8 cellular contexts compared by ENCODE assay signal in the genomic region with DNA sequence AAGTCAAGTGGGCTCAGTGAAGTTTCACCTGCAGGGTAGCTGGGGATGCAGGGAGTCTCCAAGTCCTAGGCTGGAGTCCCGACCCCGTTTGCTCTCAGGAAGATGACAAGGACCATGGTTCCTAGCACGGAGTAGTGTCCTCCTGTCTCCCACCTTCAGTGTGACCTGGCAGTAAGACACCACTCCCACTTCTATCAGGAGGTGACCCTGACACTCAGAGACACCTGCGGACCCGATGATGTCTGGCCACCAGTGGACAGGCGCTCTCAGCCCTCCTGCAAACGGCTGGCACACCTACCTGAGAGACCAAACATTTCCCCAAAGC. TPM values are rescaled to one million over a fixed set of nuclear protein-coding genes. Genes with fewer than 3 reads are reported as not detected.
DNase-seq lines count a peak whose midpoint lies in the region; ATAC-seq and TF ChIP-seq lines count a peak whose summit lies in the region.

No MANE protein-coding gene starts in this region.

- H3K4me1 ChIP-seq in BLaER1 (peaks cover 52% of the 10 kb centered on the region), IMR-90 (ENCODE audit: control insufficient read depth, insufficient read depth, low read length) (peaks cover 12% of the 10 kb centered on the region), muscle layer of duodenum (ENCODE audit: control insufficient read depth in 1 of 2, insufficient read depth in 2 of 2, low read length in 2 of 2) (peaks cover 0 to 27% of the 10 kb centered on the region in 2 donors)

- H3K9ac ChIP-seq in BLaER1 = peak overlapping the region; percentile 94
- H3K9ac ChIP-seq in IMR-90 (ENCODE audit: low read depth, low read length) = peak overlapping the region; percentile 78

- H3K4ac ChIP-seq in IMR-90 (ENCODE audit: low read depth, low read length) = peak overlapping the region; percentile 74

- peak overlapping the region; percentile 89 for H3K14ac ChIP-seq in IMR-90 (replicated peaks; ENCODE audit: low read depth, low read length)

- H3K4me3 ChIP-seq in BLaER1 = peak overlapping the region; percentile 89
- H3K4me3 ChIP-seq in IMR-90 (ENCODE audit: insufficient read depth, low read depth, low read length) = peak overlapping the region; percentile 99
- peak overlapping the region; percentile 89 to 97 for H3K4me3 ChIP-seq in muscle layer of duodenum (ENCODE audit: low read depth in 1 of 2, low read length in 2 of 2)

- ATAC-seq in IMR-90 (ENCODE audit: low read depth) (no peak), GM21447 (IDR thresholded peaks at IDR 0.05; ENCODE audit: unreplicated experiment) (no peak), HG02870 (IDR thresholded peaks at IDR 0.05; ENCODE audit: unreplicated experiment) (no peak)

- no CpG with 5 or more reads among the region's 7 CpGs for WGBS in IMR-90 (ENCODE audit: extremely low coverage in 2 of 2, insufficient read length in 1 of 2), 2 experiments

- DNase-seq in IMR-90 (no peak), caudate nucleus (lab: John Stamatoyannopoulos, UW) (no peak), activated gamma-delta T cell (lab: John Stamatoyannopoulos, UW) (no peak)
- no peak for DNase-seq in NK-92 treated with Interleukin-12 subunit alpha and Interleukin-12 subunit beta, amount 100 ng/mL, for 24 hours (lab: John Stamatoyannopoulos, UW)

- no peak overlapping the region for H2BK20ac ChIP-seq in IMR-90 (ENCODE audit: low read depth, low read length)

- H3K27ac ChIP-seq in BLaER1 (0 out of 2 replicates have a peak overlapping the region, but pooled peaks have one; percentile 94), IMR-90 (ENCODE audit: insufficient read depth, low read length) (peak overlapping the region; percentile 79), caudate nucleus (ENCODE audit: low read depth, low read length) (peak overlapping the region; percentile 99), muscle layer of duodenum (ENCODE audit: low read length) (peak overlapping the region; percentile 92)

- peak overlapping the region; percentile 40; the same call in 1 of the 2 replicates for H4K91ac ChIP-seq in IMR-90 (ENCODE audit: insufficient read depth, low read depth, low read length)

- H3K9me1 ChIP-seq in IMR-90 (ENCODE audit: insufficient read depth, low read length) = peaks cover 17% of the 10 kb centered on the region

- H3K56ac ChIP-seq in IMR-90 (ENCODE audit: extremely low read depth, insufficient read depth, low read length) = peak overlapping the region; percentile 44; the same call in 1 of the 2 replicates

- dilution Hi-C loops in IMR-90 (cut with HindIII; ENCODE audit: low sequenced_read_pairs, unreplicated experiment) = no loop called here

- POLR2A ChIA-PET in IMR-90 (lab: Charles Lee; ENCODE audit: unreplicated experiment) = no interaction called here

- peaks cover 20 to 62% of the 10 kb centered on the region in 2 experiments; a peak in 3 of 4 replicates for H3K79me1 ChIP-seq in IMR-90 (ENCODE audit: low read depth in 1 of 2, low read length in 2 of 2)

- no peak for TF ChIP-seq CTCF in IMR-90 (conservative IDR thresholded peaks at IDR 0.05; ENCODE audit: low read depth, low read length)

- H2AK5ac ChIP-seq in IMR-90 (ENCODE audit: low read depth, low read length) = peak overlapping the region; percentile 77; the same call in 1 of the 2 replicates

- peaks cover 34% of the 10 kb centered on the region for H3K36me3 ChIP-seq in BLaER1
- H3K36me3 ChIP-seq in IMR-90 (ENCODE audit: control insufficient read depth, insufficient read depth, low read length) = peaks cover 28% of the 10 kb centered on the region
- peaks cover 10 to 23% of the 10 kb centered on the region in 2 donors for H3K36me3 ChIP-seq in muscle layer of duodenum (ENCODE audit: control insufficient read depth in 1 of 2, insufficient read depth in 2 of 2, low read length in 2 of 2)

- BruUV-seq in IMR-90 (replicated peaks; lab: Mats Ljungman, UMichigan) = no TSS peak

- peak overlapping the region; percentile 81 for H2BK5ac ChIP-seq in IMR-90 (ENCODE audit: low read depth, low read length, poor library complexity, severe bottlenecking)

- H3K23ac ChIP-seq in IMR-90 (ENCODE audit: low read depth, low read length) = peak overlapping the region; percentile 97

- peaks cover 50% of the 10 kb centered on the region for H4K20me1 ChIP-seq in BLaER1
- peaks cover 11% of the 10 kb centered on the region for H4K20me1 ChIP-seq in IMR-90 (ENCODE audit: insufficient read depth, low read length)

- intact Hi-C loops in IMR-90 (cut with micrococcal nuclease) = loop anchor here (1.0 to 2.0 kb wide), 5 partner anchors 36 to 249 kb away; partner anchors contain the start of gene TCP1

- H3K27me3 ChIP-seq in BLaER1 (no peaks in the 10 kb centered on the region), IMR-90 (ENCODE audit: control insufficient read depth, insufficient read depth, low read length) (no peaks in the 10 kb centered on the region), muscle layer of duodenum (ENCODE audit: low read depth, low read length) (no peaks in the 10 kb centered on the region)

- no peak for TF ChIP-seq POLR2A in IMR-90 (IDR thresholded peaks at IDR 0.05; ENCODE audit: low read depth, low read length)

- H3K4me2 ChIP-seq in BLaER1 (peak overlapping the region; percentile 89), IMR-90 (ENCODE audit: low read depth, low read length) (peak overlapping the region; percentile 94)

- H2BK120ac ChIP-seq in IMR-90 (ENCODE audit: low read depth, low read length) = peak overlapping the region; percentile 46; the same call in 1 of the 2 replicates

- H3K9me3 ChIP-seq in BLaER1 (no peaks in the 10 kb centered on the region), IMR-90 (ENCODE audit: control insufficient read depth, insufficient read depth, low read length) (no peaks in the 10 kb centered on the region), muscle layer of duodenum (ENCODE audit: control insufficient read depth in 1 of 2, low read length in 2 of 2) (no peaks in the 10 kb centered on the region)

- H4K5ac ChIP-seq in IMR-90 (ENCODE audit: low read depth, low read length) = peak overlapping the region; percentile 7; the same call in 1 of the 2 replicates

- TF ChIP-seq RAD21 in IMR-90 (IDR thresholded peaks at IDR 0.05; ENCODE audit: low read length) = no peak

- H3K18ac ChIP-seq in IMR-90 (ENCODE audit: low read depth, low read length) = peak overlapping the region; percentile 76

- peak overlapping the region; percentile 88 for H2AK9ac ChIP-seq in IMR-90 (replicated peaks; ENCODE audit: low read depth, low read length, poor library complexity)

- H2AFZ ChIP-seq in IMR-90 (replicated peaks; ENCODE audit: low read length, poor library complexity) = peak overlapping the region; percentile 0

- 0 out of 3 replicates have a peak overlapping the region, but pooled peaks have one; percentile 55 for H2BK15ac ChIP-seq in IMR-90 (ENCODE audit: low read depth, low read length)

- H4K8ac ChIP-seq in IMR-90 (ENCODE audit: low read depth in 2 of 2, low read length in 2 of 2) = peak overlapping the region in 1 of 2 experiments; percentile 49; a peak in 2 of 4 replicates

- CTCF ChIA-PET in IMR-90 (lab: Yijun Ruan, JAX) = interaction anchor here (0.6 to 1.9 kb wide), 8 partner anchors 10 to 249 kb away, joined by 3 to 5 read pairs (median 4); partner anchors contain the start of genes MRPL18 and TCP1

- in situ Hi-C loops in IMR-90 (cut with MboI; ENCODE audit: low sequenced_read_pairs) = loop anchor here (5.0 to 25.0 kb wide), 3 partner anchors 40 to 270 kb away; partner anchors contain the start of genes ACAT2 and IGF2R

TF ChIP-seq in IMR-90, 13 proteins besides CTCF, POLR2A, EP300 and RAD21:
- TF ChIP-seq NFE2L2 (IDR thresholded peaks at IDR 0.05; ENCODE audit: low read depth, low read length) = no peak
- no peak for TF ChIP-seq RCOR1 (IDR thresholded peaks at IDR 0.05; ENCODE audit: insufficient replicate concordance, low read length)
- TF ChIP-seq, protein P1, sequence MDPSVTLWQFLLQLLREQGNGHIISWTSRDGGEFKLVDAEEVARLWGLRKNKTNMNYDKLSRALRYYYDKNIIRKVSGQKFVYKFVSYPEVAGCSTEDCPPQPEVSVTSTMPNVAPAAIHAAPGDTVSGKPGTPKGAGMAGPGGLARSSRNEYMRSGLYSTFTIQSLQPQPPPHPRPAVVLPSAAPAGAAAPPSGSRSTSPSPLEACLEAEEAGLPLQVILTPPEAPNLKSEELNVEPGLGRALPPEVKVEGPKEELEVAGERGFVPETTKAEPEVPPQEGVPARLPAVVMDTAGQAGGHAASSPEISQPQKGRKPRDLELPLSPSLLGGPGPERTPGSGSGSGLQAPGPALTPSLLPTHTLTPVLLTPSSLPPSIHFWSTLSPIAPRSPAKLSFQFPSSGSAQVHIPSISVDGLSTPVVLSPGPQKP (IDR thresholded peaks at IDR 0.05; ENCODE audit: borderline replicate concordance, low read depth, low read length) = no peak
- TF ChIP-seq MXI1 (IDR thresholded peaks at IDR 0.05; ENCODE audit: borderline replicate concordance, low read depth, low read length) = no peak
- no peak for TF ChIP-seq MAZ (IDR thresholded peaks at IDR 0.05; ENCODE audit: borderline replicate concordance, low read depth, low read length)
- TF ChIP-seq MAFK (IDR thresholded peaks at IDR 0.05; ENCODE audit: low read depth, low read length) = no peak
- no peak for TF ChIP-seq SMC3 (IDR thresholded peaks at IDR 0.05; ENCODE audit: low read depth, low read length)
- no peak for TF ChIP-seq BHLHE40 (IDR thresholded peaks at IDR 0.05; ENCODE audit: low read depth, low read length)
- TF ChIP-seq CHD1 (IDR thresholded peaks at IDR 0.05; ENCODE audit: low read depth, low read length) = no peak
- TF ChIP-seq CEBPB (IDR thresholded peaks at IDR 0.05; ENCODE audit: low read depth, low read length) = no peak
- TF ChIP-seq FOS (IDR thresholded peaks at IDR 0.05; ENCODE audit: low read depth, low read length) = no peak

RNA-seq across cellular contexts. Expression of gene SOD2, which starts 1.1 kb away (rescaled TPM):
- total RNA-seq in IMR-90 (2012; rRNA removed) = 243 TPM in 2 replicates
- polyA plus RNA-seq in IMR-90 (2012; rRNA removed) = 102 and 173 TPM in 2 replicates
- polyA plus RNA-seq in IMR-90 (2012; cell fraction: cytosol; rRNA removed) = 93.7 and 177 TPM in 2 replicates
- polyA plus RNA-seq in IMR-90 (2012; cell fraction: nucleus; rRNA removed; ENCODE audit: low replicate concordance) = 48.2 and 96.3 TPM in 2 replicates

RNA-seq across cellular contexts. Expression of gene WTAP, which starts 35.4 kb away (rescaled TPM):
- total RNA-seq in IMR-90 (2012; rRNA removed) = 92.3 and 124 TPM in 2 replicates
- 20.1 and 30.2 TPM in 2 replicates for polyA plus RNA-seq in IMR-90 (2012; rRNA removed)
- polyA plus RNA-seq in IMR-90 (2012; cell fraction: cytosol; rRNA removed) = 6.5 and 6.6 TPM in 2 replicates
- 3.8 and 25.2 TPM in 2 replicates for polyA plus RNA-seq in IMR-90 (2012; cell fraction: nucleus; rRNA removed; ENCODE audit: low replicate concordance)
